ENCODE assay signal across 2 cellular contexts in the genomic region with DNA sequence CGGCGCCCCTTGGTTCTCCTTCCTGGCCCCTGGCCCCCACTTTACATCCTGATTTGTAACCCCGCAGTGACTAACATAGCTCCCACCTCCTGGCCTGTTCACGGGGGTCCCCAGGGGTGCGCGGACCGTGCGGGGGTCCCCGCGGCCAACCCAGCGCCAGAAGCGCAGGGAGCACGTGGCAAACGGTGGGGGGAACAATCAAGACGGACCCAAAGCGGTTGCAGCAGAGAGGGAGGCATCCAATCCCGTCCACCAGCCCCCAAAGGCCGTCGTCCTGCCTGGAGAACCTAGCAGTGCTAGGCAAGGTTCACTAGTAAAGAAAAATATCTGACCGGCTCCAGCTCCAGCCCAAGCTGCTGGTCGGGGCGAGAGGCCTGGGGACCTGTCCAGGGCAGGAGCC.
TF ChIP-seq lines count a peak whose summit lies in the region.

No MANE protein-coding gene starts in this region.

TF ChIP-seq in endothelial cell of umbilical vein, 7 proteins besides CTCF, POLR2A, EP300 and RAD21 (continued from another document):
- TF ChIP-seq GATA2 (IDR thresholded peaks at IDR 0.05; ENCODE audit: insufficient read depth, insufficient read length, low read depth, low read length): no peak
- TF ChIP-seq MAX (IDR thresholded peaks at IDR 0.05; ENCODE audit: insufficient read depth, insufficient read length): no peak
- TF ChIP-seq JUN (IDR thresholded peaks at IDR 0.05; ENCODE audit: borderline replicate concordance, insufficient read depth, insufficient read length, low read depth): no peak
- TF ChIP-seq MYC (IDR thresholded peaks at IDR 0.05; ENCODE audit: low read depth, low read length): no peak
- no peak for TF ChIP-seq EZH2 (IDR thresholded peaks at IDR 0.05; ENCODE audit: borderline replicate concordance, low read depth, low read length, severe bottlenecking)

TF ChIP-seq in SK-N-SH, 30 proteins besides CTCF, POLR2A, EP300 and RAD21:
- TF ChIP-seq REST (IDR thresholded peaks at IDR 0.05; ENCODE audit: low read depth, low read length) (no peak), RXRA (IDR thresholded peaks at IDR 0.05; ENCODE audit: borderline replicate concordance, low read depth) (no peak), SMC3 (IDR thresholded peaks at IDR 0.05; ENCODE audit: low read depth, low read length) (no peak), EZH2phosphoT487 (IDR thresholded peaks at IDR 0.05; ENCODE audit: borderline replicate concordance, low read depth) (no peak), YY1 (IDR thresholded peaks at IDR 0.05; ENCODE audit: low read depth) (no peak), FOXM1 (IDR thresholded peaks at IDR 0.05; ENCODE audit: low read depth) (no peak), TEAD4 (IDR thresholded peaks at IDR 0.05; ENCODE audit: borderline replicate concordance, insufficient read depth) (no peak)
- TF ChIP-seq, protein P1, sequence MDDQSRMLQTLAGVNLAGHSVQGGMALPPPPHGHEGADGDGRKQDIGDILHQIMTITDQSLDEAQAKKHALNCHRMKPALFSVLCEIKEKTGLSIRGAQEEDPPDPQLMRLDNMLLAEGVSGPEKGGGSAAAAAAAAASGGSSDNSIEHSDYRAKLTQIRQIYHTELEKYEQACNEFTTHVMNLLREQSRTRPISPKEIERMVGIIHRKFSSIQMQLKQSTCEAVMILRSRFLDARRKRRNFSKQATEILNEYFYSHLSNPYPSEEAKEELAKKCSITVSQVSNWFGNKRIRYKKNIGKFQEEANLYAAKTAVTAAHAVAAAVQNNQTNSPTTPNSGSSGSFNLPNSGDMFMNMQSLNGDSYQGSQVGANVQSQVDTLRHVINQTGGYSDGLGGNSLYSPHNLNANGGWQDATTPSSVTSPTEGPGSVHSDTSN (IDR thresholded peaks at IDR 0.05): no peak
TF ChIP-seq in SK-N-SH: peak in this region for 0.
